Comparison of ENCODE assay signal across 1 cellular context in genomic region chr6:30571085-30572077, GRCh38.
TF ChIP-seq lines count a peak whose summit lies in the region.

Gene ABCF1, plus strand, starts transcription at chr6:30571442. Its CDS starts 46 bp downstream, at chr6:30571488.

TF ChIP-seq in HEK293, 187 proteins besides CTCF, POLR2A, EP300 and RAD21 (continued from another document and continues in another):
- TF ChIP-seq, protein P1, sequence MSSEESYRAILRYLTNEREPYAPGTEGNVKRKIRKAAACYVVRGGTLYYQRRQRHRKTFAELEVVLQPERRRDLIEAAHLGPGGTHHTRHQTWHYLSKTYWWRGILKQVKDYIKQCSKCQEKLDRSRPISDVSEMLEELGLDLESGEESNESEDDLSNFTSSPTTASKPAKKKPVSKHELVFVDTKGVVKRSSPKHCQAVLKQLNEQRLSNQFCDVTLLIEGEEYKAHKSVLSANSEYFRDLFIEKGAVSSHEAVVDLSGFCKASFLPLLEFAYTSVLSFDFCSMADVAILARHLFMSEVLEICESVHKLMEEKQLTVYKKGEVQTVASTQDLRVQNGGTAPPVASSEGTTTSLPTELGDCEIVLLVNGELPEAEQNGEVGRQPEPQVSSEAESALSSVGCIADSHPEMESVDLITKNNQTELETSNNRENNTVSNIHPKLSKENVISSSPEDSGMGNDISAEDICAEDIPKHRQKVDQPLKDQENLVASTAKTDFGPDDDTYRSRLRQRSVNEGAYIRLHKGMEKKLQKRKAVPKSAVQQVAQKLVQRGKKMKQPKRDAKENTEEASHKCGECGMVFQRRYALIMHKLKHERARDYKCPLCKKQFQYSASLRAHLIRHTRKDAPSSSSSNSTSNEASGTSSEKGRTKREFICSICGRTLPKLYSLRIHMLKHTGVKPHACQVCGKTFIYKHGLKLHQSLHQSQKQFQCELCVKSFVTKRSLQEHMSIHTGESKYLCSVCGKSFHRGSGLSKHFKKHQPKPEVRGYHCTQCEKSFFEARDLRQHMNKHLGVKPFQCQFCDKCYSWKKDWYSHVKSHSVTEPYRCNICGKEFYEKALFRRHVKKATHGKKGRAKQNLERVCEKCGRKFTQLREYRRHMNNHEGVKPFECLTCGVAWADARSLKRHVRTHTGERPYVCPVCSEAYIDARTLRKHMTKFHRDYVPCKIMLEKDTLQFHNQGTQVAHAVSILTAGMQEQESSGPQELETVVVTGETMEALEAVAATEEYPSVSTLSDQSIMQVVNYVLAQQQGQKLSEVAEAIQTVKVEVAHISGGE (tag by site-specific recombination; conservative IDR thresholded peaks at IDR 0.05; ENCODE audit: low read depth) = peak; percentile 96
- no peak for TF ChIP-seq ZNF621 (tag by site-specific recombination; IDR thresholded peaks at IDR 0.05)
- TF ChIP-seq ZNF776 (tag by site-specific recombination; IDR thresholded peaks at IDR 0.05; ENCODE audit: borderline replicate concordance) = no peak
- TF ChIP-seq REST (tag by site-specific recombination; IDR thresholded peaks at IDR 0.05) = no peak
- no peak for TF ChIP-seq ZNF155 (tag by site-specific recombination; IDR thresholded peaks at IDR 0.05)
- TF ChIP-seq BCL11B (tag by site-specific recombination; IDR thresholded peaks at IDR 0.05; ENCODE audit: low read depth) = no peak
- TF ChIP-seq ZNF629 (tag by site-specific recombination; IDR thresholded peaks at IDR 0.05) = peak; percentile 88
- peak; percentile 91 for TF ChIP-seq ZEB2 (tag by site-specific recombination; IDR thresholded peaks at IDR 0.05)
- TF ChIP-seq, protein P2, sequence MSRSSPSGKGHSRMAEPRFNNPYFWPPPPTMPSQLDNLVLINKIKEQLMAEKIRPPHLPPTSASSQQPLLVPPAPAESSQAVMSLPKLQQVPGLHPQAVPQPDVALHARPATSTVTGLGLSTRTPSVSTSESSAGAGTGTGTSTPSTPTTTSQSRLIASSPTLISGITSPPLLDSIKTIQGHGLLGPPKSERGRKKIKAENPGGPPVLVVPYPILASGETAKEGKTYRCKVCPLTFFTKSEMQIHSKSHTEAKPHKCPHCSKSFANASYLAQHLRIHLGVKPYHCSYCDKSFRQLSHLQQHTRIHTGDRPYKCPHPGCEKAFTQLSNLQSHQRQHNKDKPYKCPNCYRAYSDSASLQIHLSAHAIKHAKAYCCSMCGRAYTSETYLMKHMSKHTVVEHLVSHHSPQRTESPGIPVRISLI (tag by site-specific recombination; IDR thresholded peaks at IDR 0.05) = no peak
- no peak for TF ChIP-seq SETDB1 (IDR thresholded peaks at IDR 0.05; ENCODE audit: insufficient read length, low read length)
- TF ChIP-seq, protein P3, sequence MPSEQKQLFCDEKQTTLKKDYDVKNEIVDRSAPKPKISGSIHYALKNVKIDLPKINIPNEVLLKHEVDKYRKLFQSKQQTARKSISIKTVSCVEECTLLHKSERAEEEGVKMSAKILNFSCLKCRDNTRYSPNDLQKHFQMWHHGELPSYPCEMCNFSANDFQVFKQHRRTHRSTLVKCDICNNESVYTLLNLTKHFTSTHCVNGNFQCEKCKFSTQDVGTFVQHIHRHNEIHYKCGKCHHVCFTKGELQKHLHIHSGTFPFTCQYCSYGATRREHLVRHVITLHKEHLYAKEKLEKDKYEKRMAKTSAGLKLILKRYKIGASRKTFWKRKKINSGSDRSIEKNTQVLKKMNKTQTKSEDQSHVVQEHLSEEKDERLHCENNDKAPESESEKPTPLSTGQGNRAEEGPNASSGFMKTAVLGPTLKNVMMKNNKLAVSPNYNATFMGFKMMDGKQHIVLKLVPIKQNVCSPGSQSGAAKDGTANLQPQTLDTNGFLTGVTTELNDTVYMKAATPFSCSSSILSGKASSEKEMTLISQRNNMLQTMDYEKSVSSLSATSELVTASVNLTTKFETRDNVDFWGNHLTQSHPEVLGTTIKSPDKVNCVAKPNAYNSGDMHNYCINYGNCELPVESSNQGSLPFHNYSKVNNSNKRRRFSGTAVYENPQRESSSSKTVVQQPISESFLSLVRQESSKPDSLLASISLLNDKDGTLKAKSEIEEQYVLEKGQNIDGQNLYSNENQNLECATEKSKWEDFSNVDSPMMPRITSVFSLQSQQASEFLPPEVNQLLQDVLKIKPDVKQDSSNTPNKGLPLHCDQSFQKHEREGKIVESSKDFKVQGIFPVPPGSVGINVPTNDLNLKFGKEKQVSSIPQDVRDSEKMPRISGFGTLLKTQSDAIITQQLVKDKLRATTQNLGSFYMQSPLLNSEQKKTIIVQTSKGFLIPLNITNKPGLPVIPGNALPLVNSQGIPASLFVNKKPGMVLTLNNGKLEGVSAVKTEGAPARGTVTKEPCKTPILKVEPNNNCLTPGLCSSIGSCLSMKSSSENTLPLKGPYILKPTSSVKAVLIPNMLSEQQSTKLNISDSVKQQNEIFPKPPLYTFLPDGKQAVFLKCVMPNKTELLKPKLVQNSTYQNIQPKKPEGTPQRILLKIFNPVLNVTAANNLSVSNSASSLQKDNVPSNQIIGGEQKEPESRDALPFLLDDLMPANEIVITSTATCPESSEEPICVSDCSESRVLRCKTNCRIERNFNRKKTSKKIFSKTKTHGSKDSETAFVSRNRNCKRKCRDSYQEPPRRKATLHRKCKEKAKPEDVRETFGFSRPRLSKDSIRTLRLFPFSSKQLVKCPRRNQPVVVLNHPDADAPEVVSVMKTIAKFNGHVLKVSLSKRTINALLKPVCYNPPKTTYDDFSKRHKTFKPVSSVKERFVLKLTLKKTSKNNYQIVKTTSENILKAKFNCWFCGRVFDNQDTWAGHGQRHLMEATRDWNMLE (tag by site-specific recombination; conservative IDR thresholded peaks at IDR 0.05; ENCODE audit: low read depth) = peak; percentile 75
- TF ChIP-seq ZIC2 (tag by site-specific recombination; IDR thresholded peaks at IDR 0.05) = no peak
- no peak for TF ChIP-seq ZNF544 (tag by site-specific recombination; IDR thresholded peaks at IDR 0.05)
- no peak for TF ChIP-seq ZNF530 (tag by site-specific recombination; IDR thresholded peaks at IDR 0.05; ENCODE audit: low read depth)
- no peak for TF ChIP-seq ZNF132 (tag by site-specific recombination; IDR thresholded peaks at IDR 0.05; ENCODE audit: borderline replicate concordance)
- TF ChIP-seq PRDM4 (tag by site-specific recombination; IDR thresholded peaks at IDR 0.05) = no peak
- TF ChIP-seq ZNF416 (tag by site-specific recombination; IDR thresholded peaks at IDR 0.05) = no peak
- no peak for TF ChIP-seq ZNF529 (tag by site-specific recombination; IDR thresholded peaks at IDR 0.05; ENCODE audit: insufficient replicate concordance)
- TF ChIP-seq ZFP37 (tag by site-specific recombination; IDR thresholded peaks at IDR 0.05) = no peak
- TF ChIP-seq, protein P4, sequence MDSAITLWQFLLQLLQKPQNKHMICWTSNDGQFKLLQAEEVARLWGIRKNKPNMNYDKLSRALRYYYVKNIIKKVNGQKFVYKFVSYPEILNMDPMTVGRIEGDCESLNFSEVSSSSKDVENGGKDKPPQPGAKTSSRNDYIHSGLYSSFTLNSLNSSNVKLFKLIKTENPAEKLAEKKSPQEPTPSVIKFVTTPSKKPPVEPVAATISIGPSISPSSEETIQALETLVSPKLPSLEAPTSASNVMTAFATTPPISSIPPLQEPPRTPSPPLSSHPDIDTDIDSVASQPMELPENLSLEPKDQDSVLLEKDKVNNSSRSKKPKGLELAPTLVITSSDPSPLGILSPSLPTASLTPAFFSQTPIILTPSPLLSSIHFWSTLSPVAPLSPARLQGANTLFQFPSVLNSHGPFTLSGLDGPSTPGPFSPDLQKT (IDR thresholded peaks at IDR 0.05; ENCODE audit: borderline replicate concordance, low read depth, low read length) = peak; percentile 78; the same call in 1 of the 2 replicates
- TF ChIP-seq, protein P5, sequence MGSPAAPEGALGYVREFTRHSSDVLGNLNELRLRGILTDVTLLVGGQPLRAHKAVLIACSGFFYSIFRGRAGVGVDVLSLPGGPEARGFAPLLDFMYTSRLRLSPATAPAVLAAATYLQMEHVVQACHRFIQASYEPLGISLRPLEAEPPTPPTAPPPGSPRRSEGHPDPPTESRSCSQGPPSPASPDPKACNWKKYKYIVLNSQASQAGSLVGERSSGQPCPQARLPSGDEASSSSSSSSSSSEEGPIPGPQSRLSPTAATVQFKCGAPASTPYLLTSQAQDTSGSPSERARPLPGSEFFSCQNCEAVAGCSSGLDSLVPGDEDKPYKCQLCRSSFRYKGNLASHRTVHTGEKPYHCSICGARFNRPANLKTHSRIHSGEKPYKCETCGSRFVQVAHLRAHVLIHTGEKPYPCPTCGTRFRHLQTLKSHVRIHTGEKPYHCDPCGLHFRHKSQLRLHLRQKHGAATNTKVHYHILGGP (tag by site-specific recombination; IDR thresholded peaks at IDR 0.05) = no peak
- peak; percentile 88 for TF ChIP-seq SP3 (tag by site-specific recombination; IDR thresholded peaks at IDR 0.05)
- TF ChIP-seq KLF9 (tag by site-specific recombination; IDR thresholded peaks at IDR 0.05; ENCODE audit: low read depth) = peak; percentile 99
- no peak for TF ChIP-seq ZNF19 (tag by site-specific recombination; IDR thresholded peaks at IDR 0.05; ENCODE audit: low read depth)
- TF ChIP-seq ZNF768 (tag by site-specific recombination; IDR thresholded peaks at IDR 0.05) = no peak
- TF ChIP-seq ZNF561 (tag by site-specific recombination; IDR thresholded peaks at IDR 0.05; ENCODE audit: borderline replicate concordance) = peak; percentile 82; the same call in 1 of the 2 replicates
- peak; percentile 71; the same call in 1 of the 2 replicates for TF ChIP-seq ZNF2 (tag by site-specific recombination; IDR thresholded peaks at IDR 0.05)
- no peak for TF ChIP-seq ZNF514 (tag by site-specific recombination; IDR thresholded peaks at IDR 0.05)
- peak; percentile 82 for TF ChIP-seq ZBTB17 (tag by site-specific recombination; IDR thresholded peaks at IDR 0.05)
- TF ChIP-seq, protein P6, sequence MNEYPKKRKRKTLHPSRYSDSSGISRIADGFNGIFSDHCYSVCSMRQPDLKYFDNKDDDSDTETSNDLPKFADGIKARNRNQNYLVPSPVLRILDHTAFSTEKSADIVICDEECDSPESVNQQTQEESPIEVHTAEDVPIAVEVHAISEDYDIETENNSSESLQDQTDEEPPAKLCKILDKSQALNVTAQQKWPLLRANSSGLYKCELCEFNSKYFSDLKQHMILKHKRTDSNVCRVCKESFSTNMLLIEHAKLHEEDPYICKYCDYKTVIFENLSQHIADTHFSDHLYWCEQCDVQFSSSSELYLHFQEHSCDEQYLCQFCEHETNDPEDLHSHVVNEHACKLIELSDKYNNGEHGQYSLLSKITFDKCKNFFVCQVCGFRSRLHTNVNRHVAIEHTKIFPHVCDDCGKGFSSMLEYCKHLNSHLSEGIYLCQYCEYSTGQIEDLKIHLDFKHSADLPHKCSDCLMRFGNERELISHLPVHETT (tag by site-specific recombination; IDR thresholded peaks at IDR 0.05) = no peak
- no peak for TF ChIP-seq ZNF394 (tag by site-specific recombination; IDR thresholded peaks at IDR 0.05; ENCODE audit: borderline replicate concordance)
- no peak for TF ChIP-seq ZNF610 (tag by site-specific recombination; IDR thresholded peaks at IDR 0.05; ENCODE audit: borderline replicate concordance)
- TF ChIP-seq ATF2 (tag by site-specific recombination; IDR thresholded peaks at IDR 0.05; ENCODE audit: low read depth) = 0 out of 2 replicates have a peak, but pooled peaks have one; percentile 24
- TF ChIP-seq, protein P7, sequence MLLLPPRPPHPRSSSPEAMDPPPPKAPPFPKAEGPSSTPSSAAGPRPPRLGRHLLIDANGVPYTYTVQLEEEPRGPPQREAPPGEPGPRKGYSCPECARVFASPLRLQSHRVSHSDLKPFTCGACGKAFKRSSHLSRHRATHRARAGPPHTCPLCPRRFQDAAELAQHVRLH (tag by site-specific recombination; IDR thresholded peaks at IDR 0.05) = 0 out of 2 replicates have a peak, but pooled peaks have one; percentile 39
- TF ChIP-seq ZBTB20 (tag by site-specific recombination; IDR thresholded peaks at IDR 0.05) = peak; percentile 98
- no peak for TF ChIP-seq ZSCAN16 (tag by site-specific recombination; IDR thresholded peaks at IDR 0.05)
- no peak for TF ChIP-seq ZNF626 (tag by site-specific recombination; IDR thresholded peaks at IDR 0.05)
